Comparison of ENCODE assay signal across 8 cellular contexts in the genomic region with DNA sequence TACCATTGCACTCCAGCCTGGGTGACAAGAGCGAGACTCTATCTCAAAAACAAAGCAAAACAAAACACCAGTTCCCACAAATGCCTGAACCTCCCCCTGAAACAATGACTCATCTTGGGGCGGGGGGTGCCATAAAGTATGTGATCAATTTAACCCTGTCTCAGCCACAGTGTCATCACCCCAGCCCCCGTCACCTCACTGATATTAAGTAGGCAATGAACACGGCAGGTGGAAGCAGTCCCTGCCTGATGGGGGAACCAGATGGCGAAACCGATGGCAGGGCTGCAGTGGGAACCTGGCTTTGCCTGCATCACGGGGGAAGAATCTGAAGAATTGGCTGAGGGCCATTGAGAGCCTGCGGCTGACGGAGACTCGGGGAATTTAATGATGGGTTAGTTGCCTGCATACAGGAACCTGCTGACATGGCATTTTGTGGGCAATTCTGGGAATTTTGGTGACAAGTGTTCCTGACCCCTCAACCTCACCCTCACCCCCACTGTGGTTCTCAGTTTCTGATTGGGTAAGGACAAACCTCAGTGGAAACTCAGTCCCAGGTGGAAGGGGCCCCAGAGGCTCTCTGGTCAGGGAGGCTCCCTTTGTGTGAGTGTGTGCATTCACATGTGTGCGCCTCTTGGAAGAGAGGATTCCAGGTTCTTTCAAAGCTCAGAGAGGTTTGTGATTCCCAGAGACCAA. TPM values are rescaled to one million over a fixed set of nuclear protein-coding genes. Genes with fewer than 3 reads are reported as not detected.
A peak's percentile ranks its signal among the peaks of the same experiment; 100 is the strongest.
DNase-seq lines count a peak whose midpoint lies in the region; ATAC-seq and TF ChIP-seq lines count a peak whose summit lies in the region.

No MANE protein-coding gene starts in this region.

- 15 to 27% (median 22%) methylated on average over 11 of the region's 11 CpGs for WGBS in psoas muscle, 3 donors

- no peak overlapping the region for H3K27ac ChIP-seq in psoas muscle

- ATAC-seq in GM21526 (IDR thresholded peaks at IDR 0.05; ENCODE audit: low FRiP score, unreplicated experiment) (no peak), psoas muscle (no peak), HG03457 (IDR thresholded peaks at IDR 0.05; ENCODE audit: unreplicated experiment) (no peak)

- H3K36me3 ChIP-seq in psoas muscle (ENCODE audit: insufficient read depth in 1 of 2, low read depth in 1 of 2): no peaks in the 10 kb centered on the region

- no peaks in the 10 kb centered on the region for H3K9me3 ChIP-seq in psoas muscle

- DNase-seq in DMS153 (lab: John Stamatoyannopoulos, UW): peak; percentile 22
- DNase-seq in NCI-H1694 (lab: John Stamatoyannopoulos, UW): peak; percentile 97
- DNase-seq in amniotic stem cell (lab: John Stamatoyannopoulos, UW): peak; percentile 82
- DNase-seq in myocyte (ENCODE audit: low read depth): peak; percentile 94
- DNase-seq in psoas muscle: no peak
- no peak for DNase-seq in COLO829 (ENCODE audit: low spot score)

- no peaks in the 10 kb centered on the region for H3K4me1 ChIP-seq in psoas muscle

- intact Hi-C loops in psoas muscle (cut with DNase I): no loop called here

- no peak overlapping the region for H3K4me3 ChIP-seq in psoas muscle

- peaks cover 0 to 51% (median 15%) of the 10 kb centered on the region in 3 donors for H3K27me3 ChIP-seq in psoas muscle (ENCODE audit: insufficient read depth in 3 of 3, low read length in 2 of 3)

- no peak for TF ChIP-seq CTCF in psoas muscle (IDR thresholded peaks at IDR 0.05)

RNA-seq across cellular contexts. Expression of gene SHISAL1, which starts 39.1 kb away (rescaled TPM):
- 0.24 and 0.31 TPM in 2 replicates for total RNA-seq in myocyte
- polyA plus RNA-seq in myocyte (2012): 0.81 TPM
- total RNA-seq in psoas muscle: under 1 TPM in 3 of 4 donors, not detected in 1; 0.05 to 0.24 (median 0.11) TPM
- polyA plus RNA-seq in psoas muscle: under 1 TPM; 0.01 to 0.08 (median 0.04) TPM

Comparison
In these comparisons a context has a peak if more than half of its experiments do, and no peak if none do; other contexts are left out.
1. DNase-seq: peak in DMS153 (single experiment), NCI-H1694 (single experiment), amniotic stem cell (single experiment) and myocyte (single experiment); none in psoas muscle (0 of 2) and COLO829 (single experiment).